25 cellular contexts compared by ENCODE assay signal in the genomic region with DNA sequence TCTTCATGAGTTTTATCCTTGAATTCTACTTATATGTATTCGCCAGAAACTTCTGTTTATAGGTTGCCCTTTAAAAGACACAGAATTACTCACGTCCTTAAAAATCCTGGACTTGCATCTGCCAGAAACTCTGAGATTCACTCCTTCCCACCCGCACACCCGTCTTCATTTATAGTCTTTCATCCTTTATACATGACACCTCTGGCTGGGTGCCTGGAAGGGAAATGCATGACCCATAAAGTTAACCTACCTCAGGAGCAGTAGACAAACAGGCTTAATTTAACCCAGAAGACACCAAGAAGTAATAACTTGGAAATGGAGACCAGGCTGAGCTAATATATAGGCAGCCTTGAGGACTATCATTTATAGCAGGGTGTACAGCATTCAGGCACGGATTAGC.
DNase-seq lines count a peak whose midpoint lies in the region; ATAC-seq and TF ChIP-seq lines count a peak whose summit lies in the region.
"Had no signal": no experiment of that assay in that cellular context is flagged by ENCODE, and none has a peak within 500 bp of the region (broad histone marks: within the 10 kb centered on the region; RNA-seq: fewer than 3 reads in every experiment).

No MANE protein-coding gene starts in this region.

- intact Hi-C loops in A673 (cut with micrococcal nuclease; ENCODE audit: unreplicated experiment) (no loop called here), lower leg skin (cut with DNase I; ENCODE audit: low total_unique reads) (no loop called here)

- H3K27me3 Mint-ChIP-seq in naive thymus-derived CD8-positive, alpha-beta T cell = no peaks in the 10 kb centered on the region
- H3K27me3 Mint-ChIP-seq: activated CD4-positive, alpha-beta T cell treated with anti-CD3 and anti-CD28 coated beads, Interleukin-2, amount 10 ng/mL, durations not matched to agents 24 days and 14 days; activated naive CD8-positive, alpha-beta T cell; CD4-positive, alpha-beta memory T cell had no signal

- H2AFZ ChIP-seq in hepatocyte = no peak overlapping the region

- H3K4me1 Mint-ChIP-seq in naive thymus-derived CD8-positive, alpha-beta T cell = no peaks in the 10 kb centered on the region
- H3K4me1 Mint-ChIP-seq: activated CD4-positive, alpha-beta T cell treated with anti-CD3 and anti-CD28 coated beads, Interleukin-2, amount 10 ng/mL, durations not matched to agents 24 days and 14 days; CD4-positive, alpha-beta memory T cell had no signal

- no peak overlapping the region for H3K4me3 Mint-ChIP-seq in naive thymus-derived CD8-positive, alpha-beta T cell
- H3K4me3 Mint-ChIP-seq: activated CD4-positive, alpha-beta T cell treated with anti-CD3 and anti-CD28 coated beads, Interleukin-2, amount 10 ng/mL, durations not matched to agents 24 days and 14 days; activated naive CD8-positive, alpha-beta T cell; CD4-positive, alpha-beta memory T cell had no signal

- POLR2A ChIA-PET in A673 (lab: Charles Lee; ENCODE audit: low non-redundant PET) = no interaction called here
- POLR2A ChIA-PET in naive thymus-derived CD8-positive, alpha-beta T cell (lab: Charles Lee) = no interaction called here

- H3K27ac ChIP-seq in A673 (ENCODE audit: low read depth, low read length, poor library complexity, severe bottlenecking) (no peak overlapping the region), hepatocyte (no peak overlapping the region)
- H3K27ac ChIP-seq: esophagus squamous epithelium, left lung, psoas muscle, tibial artery had no signal

- H3K4me1 ChIP-seq in A673 (ENCODE audit: insufficient read depth, low read length, poor library complexity, severe bottlenecking) (no peaks in the 10 kb centered on the region), hepatocyte (ENCODE audit: insufficient read depth) (no peaks in the 10 kb centered on the region)
- H3K4me1 ChIP-seq: left lung, psoas muscle, tibial artery had no signal

- H3K9me3 Mint-ChIP-seq in naive thymus-derived CD8-positive, alpha-beta T cell = peaks cover 0 to 18% (median 6%) of the 10 kb centered on the region in 9 donors
- H3K9me3 Mint-ChIP-seq: activated CD4-positive, alpha-beta T cell treated with anti-CD3 and anti-CD28 coated beads, Interleukin-2, amount 10 ng/mL, durations not matched to agents 24 days and 14 days had no signal

- no peaks in the 10 kb centered on the region for H3K9me2 ChIP-seq in hepatocyte (replicated peaks; ENCODE audit: insufficient read depth)

- BruUV-seq in A673 (replicated peaks; lab: Mats Ljungman, UMichigan) = no TSS peak

- TF ChIP-seq CTCF in A673 (conservative IDR thresholded peaks at IDR 0.05; ENCODE audit: low read depth, low read length) = no peak
- no peak for TF ChIP-seq CTCF in astrocyte of the spinal cord (IDR thresholded peaks at IDR 0.05; ENCODE audit: low read depth, low read length)
- no peak for TF ChIP-seq CTCF in hepatocyte (IDR thresholded peaks at IDR 0.05; ENCODE audit: poor library complexity)
- no peak for TF ChIP-seq CTCF in lower leg skin (IDR thresholded peaks at IDR 0.05)

- H3K9me3 ChIP-seq in A673 (ENCODE audit: low read depth, low read length, poor library complexity, severe bottlenecking) = no peaks in the 10 kb centered on the region
- no peaks in the 10 kb centered on the region for H3K9me3 ChIP-seq in MG63
- H3K9me3 ChIP-seq in hepatocyte (ENCODE audit: low read depth) = no peaks in the 10 kb centered on the region
- H3K9me3 ChIP-seq: esophagus squamous epithelium, psoas muscle, tibial artery had no signal

- no peaks in the 10 kb centered on the region for H3K36me3 Mint-ChIP-seq in naive thymus-derived CD8-positive, alpha-beta T cell
- H3K36me3 Mint-ChIP-seq: activated naive CD8-positive, alpha-beta T cell; CD4-positive, alpha-beta memory T cell had no signal

- H3K27ac Mint-ChIP-seq in naive thymus-derived CD8-positive, alpha-beta T cell = no peak overlapping the region
- H3K27ac Mint-ChIP-seq: activated CD4-positive, alpha-beta T cell treated with anti-CD3 and anti-CD28 coated beads, Interleukin-2, amount 10 ng/mL, durations not matched to agents 24 days and 14 days; activated naive CD8-positive, alpha-beta T cell; CD4-positive, alpha-beta memory T cell had no signal

- DNase-seq in A673 (ENCODE audit: low spot score) (peak; percentile 10), MG63 (peak; percentile 57), astrocyte of the spinal cord (ENCODE audit: low read depth, low spot score) (peak; percentile 0), hepatocyte (ENCODE audit: low spot score) (peak; percentile 7), NCI-H2029 (lab: John Stamatoyannopoulos, UW) (no peak), GM03348 (ENCODE audit: low spot score) (no peak), lower leg skin (ENCODE audit: low spot score in 2 of 2) (no peak)
- DNase-seq in naive thymus-derived CD8-positive, alpha-beta T cell = no peak
- DNase-seq: activated CD4-positive, alpha-beta T cell treated with anti-CD3 and anti-CD28 coated beads, Interleukin-2, amount 10 ng/mL, durations not matched to agents 24 days and 14 days; AML-193; CD4-positive, alpha-beta memory T cell; dermis blood vessel endothelial cell; esophagus squamous epithelium; hippocampal formation; left lung; mesendoderm; NCI-H1417; NCI-H2029 treated with DMSO at 0.1 percent for 48 hours; psoas muscle; stimulated activated CD4-positive, alpha-beta T cell treated with anti-CD3 and anti-CD28 coated beads, Interleukin-4, amount 100 ng/mL, for 1 hour; T1000; tibial artery had no signal

- in situ Hi-C loops in astrocyte of the spinal cord (cut with HindIII; ENCODE audit: low sequenced_read_pairs) = no loop called here

- no peaks in the 10 kb centered on the region for H3K79me2 ChIP-seq in hepatocyte

- H4K20me1 ChIP-seq in hepatocyte (ENCODE audit: insufficient read depth, poor library complexity, severe bottlenecking) = no peaks in the 10 kb centered on the region

- no peak overlapping the region for H3K4me3 ChIP-seq in A673 (ENCODE audit: low read depth, low read length, poor library complexity, severe bottlenecking)
- no peak overlapping the region for H3K4me3 ChIP-seq in MG63
- no peak overlapping the region for H3K4me3 ChIP-seq in astrocyte of the spinal cord (ENCODE audit: low read depth, low read length)
- H3K4me3 ChIP-seq in hepatocyte = no peak overlapping the region
- H3K4me3 ChIP-seq in lower leg skin (ENCODE audit: low read depth, poor library complexity, severe bottlenecking) = no peak overlapping the region
- H3K4me3 ChIP-seq: esophagus squamous epithelium, GM12878, K562, left lung, psoas muscle, tibial artery had no signal

- CTCF ChIA-PET in A673 (lab: Charles Lee) = no interaction called here

- ATAC-seq in naive thymus-derived CD8-positive, alpha-beta T cell = no peak
- ATAC-seq: GM12878, K562, left lung, psoas muscle had no signal

- TF ChIP-seq POLR2A in lower leg skin (IDR thresholded peaks at IDR 0.05) = no peak

- no peak overlapping the region for H3K4me2 ChIP-seq in hepatocyte

- H3K36me3 ChIP-seq in A673 (ENCODE audit: insufficient read depth, low read length, poor library complexity, severe bottlenecking) = no peaks in the 10 kb centered on the region
- H3K36me3 ChIP-seq in MG63 = no peaks in the 10 kb centered on the region
- H3K36me3 ChIP-seq in hepatocyte (replicated peaks; ENCODE audit: insufficient read depth, low read depth) = no peaks in the 10 kb centered on the region
- H3K36me3 ChIP-seq: esophagus squamous epithelium, left lung, tibial artery had no signal

- H3K27me3 ChIP-seq in A673 (replicated peaks; ENCODE audit: insufficient read depth, low read depth, low read length, poor library complexity) (no peaks in the 10 kb centered on the region), MG63 (no peaks in the 10 kb centered on the region), hepatocyte (no peaks in the 10 kb centered on the region)
- H3K27me3 ChIP-seq: esophagus squamous epithelium, left lung, tibial artery had no signal

- WGBS in hepatocyte (ENCODE audit: low lambda C conversion rate, missing lambda C conversion rate) = 59% methylated on average over 5 of the region's 5 CpGs
- 25 to 29% methylated on average over 5 of the region's 5 CpGs for WGBS in lower leg skin, 2 donors

Comparison
In these comparisons a context has a peak if more than half of its experiments do, and no peak if none do; other contexts are left out.
1. DNase-seq: peak in A673 (single experiment), MG63 (single experiment), astrocyte of the spinal cord (single experiment) and hepatocyte (single experiment); none in NCI-H2029 (single experiment), GM03348 (single experiment), naive thymus-derived CD8-positive, alpha-beta T cell (0 of 10) and lower leg skin (0 of 2).